In the genomic region with DNA sequence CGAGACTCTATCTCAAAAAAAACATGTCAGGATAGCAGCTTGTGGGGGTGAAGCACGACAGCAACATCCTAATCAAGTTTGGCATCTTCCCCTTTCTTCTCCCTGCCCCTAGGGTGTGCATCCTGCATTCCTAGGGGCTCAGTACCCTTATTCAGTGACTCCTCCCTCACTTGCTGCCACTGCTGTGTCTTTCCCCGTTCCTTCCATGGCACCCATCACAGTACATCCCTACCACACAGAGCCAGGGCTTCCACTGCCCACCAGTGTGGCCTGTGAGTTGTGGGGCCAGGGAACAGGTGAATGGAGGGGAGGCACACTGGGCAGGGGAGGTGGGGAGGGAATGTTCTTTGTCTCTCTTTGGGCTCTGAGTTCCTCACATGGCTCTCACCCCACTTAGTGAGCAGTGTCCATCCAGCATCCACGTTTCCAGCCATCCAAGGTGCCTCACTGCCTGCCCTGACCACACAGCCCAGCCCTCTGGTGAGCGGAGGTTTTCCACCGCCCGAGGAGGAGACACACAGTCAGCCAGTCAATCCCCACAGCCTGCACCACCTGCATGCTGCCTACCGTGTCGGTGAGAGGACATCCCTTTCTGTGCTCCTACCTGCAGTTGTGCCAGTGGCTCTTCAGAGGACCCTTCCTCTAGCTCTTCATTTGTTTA, we compare ENCODE assay signal across 24 cellular contexts. TPM values are rescaled to one million over a fixed set of nuclear protein-coding genes. Genes with fewer than 3 reads are reported as not detected.
DNase-seq lines count a peak whose midpoint lies in the region; ATAC-seq and TF ChIP-seq lines count a peak whose summit lies in the region.
"Had no signal": no experiment of that assay in that cellular context is flagged by ENCODE, and none has a peak within 500 bp of the region (broad histone marks: within the 10 kb centered on the region; RNA-seq: fewer than 3 reads in every experiment).

No MANE protein-coding gene starts in this region.

- no peak for TF ChIP-seq POLR2A in HCT116 (IDR thresholded peaks at IDR 0.05; ENCODE audit: borderline replicate concordance, extremely low read depth, insufficient read depth, insufficient read length)

- H3K4me1 Mint-ChIP-seq in CD4-positive, alpha-beta memory T cell: peaks cover 0 to 11% (median 0%) of the 10 kb centered on the region in 4 donors
- H3K4me1 Mint-ChIP-seq in activated T-helper 17 cell treated with anti-CD3 and anti-CD28 coated beads, Interleukin-2, amount 50 U/mL, for 72 hours: peaks cover 7% of the 10 kb centered on the region

- no peak overlapping the region for H2AFZ ChIP-seq in HCT116 (ENCODE audit: low read depth, low read length, poor library complexity, severe bottlenecking)
- no peak overlapping the region for H2AFZ ChIP-seq in neural cell (ENCODE audit: low read depth, low read length)

- no peak for TF ChIP-seq RAD21 in HCT116 (IDR thresholded peaks at IDR 0.05; ENCODE audit: low read depth)
- no peak for TF ChIP-seq RAD21 in neural cell (conservative IDR thresholded peaks at IDR 0.05)

- no peak overlapping the region for H3K9ac ChIP-seq in HCT116 (ENCODE audit: low read length)
- no peak overlapping the region for H3K9ac ChIP-seq in neural cell (ENCODE audit: low read length)

- no peaks in the 10 kb centered on the region for H4K20me1 ChIP-seq in HCT116 (ENCODE audit: insufficient read depth)
- H4K20me1 ChIP-seq in neural cell (ENCODE audit: insufficient read depth): no peaks in the 10 kb centered on the region

- peak overlapping the region in 6 of 7 donors; percentile 17 to 87 (median 66) for H3K27ac Mint-ChIP-seq in CD4-positive, alpha-beta memory T cell
- H3K27ac Mint-ChIP-seq in activated T-helper 17 cell treated with anti-CD3 and anti-CD28 coated beads, Interleukin-2, amount 50 U/mL, for 72 hours: peak overlapping the region; percentile 48
- H3K27ac Mint-ChIP-seq: activated CD4-positive, alpha-beta T cell treated with anti-CD3 and anti-CD28 coated beads, Interleukin-2, amount 10 ng/mL, durations not matched to agents 24 days and 14 days; progenitor cell of endocrine pancreas; stimulated activated naive CD8-positive, alpha-beta T cell treated with anti-CD3 and anti-CD28 coated beads, Interleukin-15, Interleukin-2, amounts not matched to agents 100 ng/mL and 50 ng/mL, for 24 hours had no signal

- peaks cover 23 to 72% of the 10 kb centered on the region in 2 donors for H3K36me3 Mint-ChIP-seq in CD4-positive, alpha-beta memory T cell
- peaks cover 98% of the 10 kb centered on the region for H3K36me3 Mint-ChIP-seq in activated T-helper 17 cell treated with anti-CD3 and anti-CD28 coated beads, Interleukin-2, amount 50 U/mL, for 72 hours (ENCODE audit: low read depth)

- no TSS peak for BruUV-seq in HCT116 (replicated peaks; lab: Mats Ljungman, UMichigan)

- POLR2A ChIA-PET in CD4-positive, alpha-beta memory T cell (lab: Charles Lee; ENCODE audit: partially characterized antibody): interaction anchor here (1.2 to 2.2 kb wide), 6 partner anchors 9 to 70 kb away, joined by 3 to 16 read pairs (median 8); a partner anchor contains a TSS
- POLR2A ChIA-PET in HCT116 (lab: Charles Lee): no interaction called here

- TF ChIP-seq CTCF in HCT116 (IDR thresholded peaks at IDR 0.05 in 2 of 3, conservative IDR thresholded peaks at IDR 0.05 in 1 of 3; ENCODE audit: borderline replicate concordance in 1 of 3, insufficient read depth in 1 of 3, low read depth in 2 of 3, low read length in 2 of 3): no peak
- TF ChIP-seq CTCF in neural cell (IDR thresholded peaks at IDR 0.05; ENCODE audit: poor library complexity, severe bottlenecking): no peak

- H3F3A ChIP-seq in neural cell (ENCODE audit: insufficient read depth, low read length, poor library complexity, severe bottlenecking): no peaks in the 10 kb centered on the region

- ATAC-seq in HCT116: peak; percentile 25
- ATAC-seq in activated T-helper 17 cell treated with anti-CD3 and anti-CD28 coated beads, Interleukin-2, amount 50 U/mL, for 72 hours (replicated peaks): no peak
- ATAC-seq: gastrocnemius medialis had no signal

- no peak overlapping the region for H3K4me3 ChIP-seq in CD4-positive, alpha-beta memory T cell (ENCODE audit: low read length in 2 of 2)
- H3K4me3 ChIP-seq in HCT116 (replicated peaks in 1 of 2; ENCODE audit: low read depth in 1 of 2, low read length in 2 of 2) (no peak overlapping the region), neural cell (ENCODE audit: low read length) (no peak overlapping the region)
- H3K4me3 ChIP-seq: ascending aorta, esophagus muscularis mucosa, gastrocnemius medialis, upper lobe of left lung had no signal

- intact Hi-C loops in CD4-positive, alpha-beta memory T cell (cut with micrococcal nuclease): no loop called here
- intact Hi-C loops in HCT116 (cut with micrococcal nuclease): no loop called here

- no peak for DNase-seq in CD4-positive, alpha-beta memory T cell
- DNase-seq in HCT116 (ENCODE audit: low read depth, low spot score) (no peak), hepatic stellate cell (ENCODE audit: low spot score) (no peak), NCI-H524 treated with DMSO at 0.1 percent for 48 hours (lab: John Stamatoyannopoulos, UW) (no peak), NCI-H2029 treated with DMSO at 0.1 percent for 48 hours (lab: John Stamatoyannopoulos, UW) (no peak)
- DNase-seq: activated CD4-positive, alpha-beta T cell treated with anti-CD3 and anti-CD28 coated beads, Interleukin-2, amount 10 ng/mL, durations not matched to agents 24 days and 14 days; activated CD8-positive, alpha-beta memory T cell treated with anti-CD3 and anti-CD28 coated beads, Interleukin-2, amount 50 U/mL, for 48 hours; activated naive CD4-positive, alpha-beta T cell treated with Interleukin-2 at 50 U/mL for 16 hours; CD8-positive, alpha-beta memory T cell; DMS53; effector memory CD4-positive, alpha-beta T cell; gastrocnemius medialis; mesendoderm; naive B cell; NCI-H1105 treated with DMSO at 0.1 percent for 48 hours; NCI-H2107; NCI-H526; upper lobe of left lung had no signal

- no peak overlapping the region for H3K4me3 Mint-ChIP-seq in CD4-positive, alpha-beta memory T cell
- H3K4me3 Mint-ChIP-seq in activated T-helper 17 cell treated with anti-CD3 and anti-CD28 coated beads, Interleukin-2, amount 50 U/mL, for 72 hours: no peak overlapping the region
- H3K4me3 Mint-ChIP-seq: activated CD4-positive, alpha-beta T cell treated with anti-CD3 and anti-CD28 coated beads, Interleukin-2, amount 10 ng/mL, durations not matched to agents 24 days and 14 days; CD8-positive, alpha-beta memory T cell; stimulated activated naive CD8-positive, alpha-beta T cell treated with anti-CD3 and anti-CD28 coated beads, Interleukin-15, Interleukin-2, amounts not matched to agents 100 ng/mL and 50 ng/mL, for 24 hours had no signal

- H3K9me3 ChIP-seq in CD4-positive, alpha-beta memory T cell (ENCODE audit: control insufficient read depth in 1 of 2, low read length in 2 of 2): no peaks in the 10 kb centered on the region
- H3K9me3 ChIP-seq in HCT116 (ENCODE audit: control insufficient read depth in 1 of 2, insufficient read depth in 1 of 2, low read depth in 1 of 2, low read length in 2 of 2): no peaks in the 10 kb centered on the region
- H3K9me3 ChIP-seq in neural cell (ENCODE audit: low read length): no peaks in the 10 kb centered on the region
- H3K9me3 ChIP-seq: ascending aorta, esophagus muscularis mucosa, gastrocnemius medialis, upper lobe of left lung had no signal

- TF ChIP-seq EP300 in neural cell (conservative IDR thresholded peaks at IDR 0.05; ENCODE audit: poor library complexity, severe bottlenecking): no peak

- H3K9me2 ChIP-seq in HCT116 (ENCODE audit: insufficient read depth) (no peaks in the 10 kb centered on the region), neural cell (ENCODE audit: insufficient read depth, low read length) (no peaks in the 10 kb centered on the region)

- CTCF ChIA-PET in CD4-positive, alpha-beta memory T cell (lab: Charles Lee; ENCODE audit: partially characterized antibody): interaction anchor here (1.4 kb wide), 1 partner anchor 10 kb away, joined by 3 read pairs; no protein-coding TSS in a partner anchor
- CTCF ChIA-PET in HCT116 (lab: Charles Lee): no interaction called here

- RAD21 ChIA-PET in HCT116 (lab: Charles Lee; ENCODE audit: low non-redundant PET in 1 of 2, low total read pairs in 2 of 2, uncharacterized antibody in 2 of 2, unreplicated experiment in 2 of 2): no interaction called here

- H3K27ac ChIP-seq in CD4-positive, alpha-beta memory T cell (ENCODE audit: low read depth, low read length): no peak overlapping the region
- no peak overlapping the region for H3K27ac ChIP-seq in HCT116 (ENCODE audit: low read depth, low read length)
- H3K27ac ChIP-seq in neural cell (ENCODE audit: low read length): no peak overlapping the region
- H3K27ac ChIP-seq: ascending aorta, esophagus muscularis mucosa, gastrocnemius medialis, upper lobe of left lung had no signal

- no peaks in the 10 kb centered on the region for H3K4me1 ChIP-seq in CD4-positive, alpha-beta memory T cell (ENCODE audit: insufficient read depth, low read length)
- H3K4me1 ChIP-seq in HCT116 (ENCODE audit: control insufficient read depth in 1 of 2, insufficient read depth in 2 of 2, low read length in 2 of 2): no peaks in the 10 kb centered on the region
- H3K4me1 ChIP-seq: ascending aorta, esophagus muscularis mucosa, gastrocnemius medialis, upper lobe of left lung had no signal

- H3K4me2 ChIP-seq in HCT116 (ENCODE audit: low read length) (no peak overlapping the region), neural cell (ENCODE audit: low read length) (no peak overlapping the region)

- H3K9me3 Mint-ChIP-seq in CD4-positive, alpha-beta memory T cell: no peaks in the 10 kb centered on the region
- H3K9me3 Mint-ChIP-seq in activated T-helper 17 cell treated with anti-CD3 and anti-CD28 coated beads, Interleukin-2, amount 50 U/mL, for 72 hours: no peaks in the 10 kb centered on the region
- H3K9me3 Mint-ChIP-seq: activated CD4-positive, alpha-beta T cell treated with anti-CD3 and anti-CD28 coated beads, Interleukin-2, amount 10 ng/mL, durations not matched to agents 24 days and 14 days; CD8-positive, alpha-beta memory T cell; naive B cell; stimulated activated naive CD8-positive, alpha-beta T cell treated with anti-CD3 and anti-CD28 coated beads, Interleukin-15, Interleukin-2, amounts not matched to agents 100 ng/mL and 50 ng/mL, for 24 hours had no signal

- H3K79me2 ChIP-seq in HCT116 (ENCODE audit: insufficient read depth, low read length) (no peaks in the 10 kb centered on the region), neural cell (replicated peaks; ENCODE audit: insufficient read depth, low read length) (no peaks in the 10 kb centered on the region)

- no peaks in the 10 kb centered on the region for H3K27me3 ChIP-seq in CD4-positive, alpha-beta memory T cell (ENCODE audit: insufficient read depth, low read length)
- H3K27me3 ChIP-seq in HCT116 (ENCODE audit: insufficient read depth, low read length) (no peaks in the 10 kb centered on the region), neural cell (ENCODE audit: insufficient read depth, low read depth, low read length) (no peaks in the 10 kb centered on the region)
- H3K27me3 ChIP-seq: ascending aorta, esophagus muscularis mucosa, gastrocnemius medialis, upper lobe of left lung had no signal

- peaks cover 69% of the 10 kb centered on the region for H3K36me3 ChIP-seq in CD4-positive, alpha-beta memory T cell (ENCODE audit: insufficient read depth, low read length)
- H3K36me3 ChIP-seq in HCT116 (ENCODE audit: control insufficient read depth in 1 of 2, insufficient read depth in 2 of 2, low read length in 2 of 2) (peaks cover 15 to 37% of the 10 kb centered on the region in 2 experiments), neural cell (ENCODE audit: insufficient read depth, low read length) (peaks cover 14% of the 10 kb centered on the region)

- H3K27me3 Mint-ChIP-seq in CD4-positive, alpha-beta memory T cell: no peaks in the 10 kb centered on the region
- H3K27me3 Mint-ChIP-seq in activated T-helper 17 cell treated with anti-CD3 and anti-CD28 coated beads, Interleukin-2, amount 50 U/mL, for 72 hours: no peaks in the 10 kb centered on the region
- H3K27me3 Mint-ChIP-seq: activated CD4-positive, alpha-beta T cell treated with anti-CD3 and anti-CD28 coated beads, Interleukin-2, amount 10 ng/mL, durations not matched to agents 24 days and 14 days; naive B cell; progenitor cell of endocrine pancreas; stimulated activated naive CD8-positive, alpha-beta T cell treated with anti-CD3 and anti-CD28 coated beads, Interleukin-15, Interleukin-2, amounts not matched to agents 100 ng/mL and 50 ng/mL, for 24 hours had no signal

RNA-seq across cellular contexts. Expression of a gene that starts 11.4 kb away (rescaled TPM):
- 10 to 100 TPM; 84.8 to 87.7 TPM for total RNA-seq in CD4-positive, alpha-beta memory T cell
- 10 to 100 TPM; 14.4 to 33.7 TPM for polyA plus RNA-seq in CD4-positive, alpha-beta memory T cell
- total RNA-seq in HCT116 (2021; ENCODE audit: unreplicated experiment): 21.8 TPM
- 12.6 and 13.6 TPM in 2 replicates for polyA plus RNA-seq in HCT116 (2012)
- 10 to 100 TPM; 41.2 to 64.0 TPM for total RNA-seq in activated T-helper 17 cell treated with anti-CD3 and anti-CD28 coated beads, Interleukin-2, amount 50 U/mL, for 72 hours
- polyA plus RNA-seq in neural cell: 10.5 and 18.1 TPM in 2 replicates
- polyA minus RNA-seq in neural cell: 17.0 and 17.5 TPM in 2 replicates

RNA-seq across cellular contexts. Expression of a gene that starts 14.6 kb away (rescaled TPM):
- total RNA-seq in CD4-positive, alpha-beta memory T cell: 100 to 1,000 TPM in 1 of 2 experiments, 10 to 100 TPM in 1; 93.3 to 100 TPM
- 10 to 100 TPM in 1 of 2 donors, 1 to 10 TPM in 1; 4.5 to 24.6 TPM for polyA plus RNA-seq in CD4-positive, alpha-beta memory T cell
- total RNA-seq in HCT116 (2021; ENCODE audit: unreplicated experiment): 49.9 TPM
- 48.5 and 63.4 TPM in 2 replicates for polyA plus RNA-seq in HCT116 (2012)
- total RNA-seq in activated T-helper 17 cell treated with anti-CD3 and anti-CD28 coated beads, Interleukin-2, amount 50 U/mL, for 72 hours: 100 to 1,000 TPM in 1 of 2 donors, 10 to 100 TPM in 1; 66.1 to 113 TPM
- 69.1 and 83.2 TPM in 2 replicates for polyA plus RNA-seq in neural cell
- polyA minus RNA-seq in neural cell: 59.4 and 93.7 TPM in 2 replicates

RNA-seq across cellular contexts. Expression of a gene that starts 18.2 kb away (rescaled TPM):
- total RNA-seq in CD4-positive, alpha-beta memory T cell: 10 to 100 TPM; 21.8 to 24.0 TPM
- polyA plus RNA-seq in CD4-positive, alpha-beta memory T cell: 10 to 100 TPM; 33.1 to 56.0 TPM
- total RNA-seq in HCT116 (2021; ENCODE audit: unreplicated experiment): 36.6 TPM
- polyA plus RNA-seq in HCT116 (2012): 37.4 and 50.5 TPM in 2 replicates
- 10 to 100 TPM; 30.2 to 32.8 TPM for total RNA-seq in activated T-helper 17 cell treated with anti-CD3 and anti-CD28 coated beads, Interleukin-2, amount 50 U/mL, for 72 hours
- polyA plus RNA-seq in neural cell: 82.5 and 88.8 TPM in 2 replicates
- polyA minus RNA-seq in neural cell: 17.8 and 21.2 TPM in 2 replicates

RNA-seq across cellular contexts. Expression of a gene that starts 55.9 kb away (rescaled TPM):
- 100 to 1,000 TPM; 126 to 127 TPM for total RNA-seq in CD4-positive, alpha-beta memory T cell
- 10 to 100 TPM; 32.5 to 68.6 TPM for polyA plus RNA-seq in CD4-positive, alpha-beta memory T cell
- total RNA-seq in HCT116 (2021; ENCODE audit: unreplicated experiment): 60.9 TPM
- 48.6 and 50.9 TPM in 2 replicates for polyA plus RNA-seq in HCT116 (2012)
- 100 to 1,000 TPM in 1 of 2 donors, 10 to 100 TPM in 1; 98.5 to 129 TPM for total RNA-seq in activated T-helper 17 cell treated with anti-CD3 and anti-CD28 coated beads, Interleukin-2, amount 50 U/mL, for 72 hours
- 43.0 and 44.8 TPM in 2 replicates for polyA plus RNA-seq in neural cell
- polyA minus RNA-seq in neural cell: 67.4 and 82.5 TPM in 2 replicates
